In the genomic region with DNA sequence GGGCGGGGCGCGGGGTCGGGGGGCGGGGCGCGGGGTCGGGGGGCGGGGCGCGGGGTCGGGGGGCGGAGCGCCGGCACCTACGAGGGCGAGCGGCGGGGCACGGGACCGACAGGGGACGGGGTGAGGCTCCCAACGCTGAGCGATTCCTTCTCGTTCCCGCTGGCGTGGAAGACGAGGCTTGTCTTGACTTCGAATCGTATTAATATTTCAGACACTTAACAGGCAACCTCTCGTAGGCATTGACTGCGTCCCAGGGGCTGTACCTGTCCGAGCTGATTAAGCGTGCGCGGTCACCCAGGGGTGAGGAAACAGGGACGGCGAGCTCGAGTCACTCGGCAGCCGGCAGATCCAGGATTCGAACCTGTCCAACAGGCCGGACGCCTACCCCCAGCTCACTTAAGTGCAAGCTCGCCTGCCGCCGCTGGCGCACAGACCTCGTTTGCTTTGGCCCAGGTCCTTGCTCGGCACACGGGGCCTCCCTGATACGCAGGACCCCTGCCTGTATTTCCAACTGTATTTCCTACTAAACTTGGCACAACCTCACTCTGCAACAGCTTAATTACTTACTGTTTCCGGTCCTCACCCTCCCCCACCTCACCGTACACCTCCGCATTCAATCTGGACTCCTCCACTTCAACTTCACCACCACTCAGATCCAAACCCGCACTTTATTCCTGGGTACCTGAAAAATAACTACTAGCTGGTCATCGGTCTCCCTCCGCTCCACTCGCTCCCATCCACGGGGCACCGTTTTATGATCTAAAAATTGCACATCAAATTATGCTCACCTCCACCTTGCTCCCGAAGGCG, we compare ENCODE assay signal across 1 cellular context.
TF ChIP-seq lines count a peak whose summit lies in the region.

No MANE protein-coding gene starts in this region.

TF ChIP-seq in HEK293, 187 proteins besides CTCF, POLR2A, EP300 and RAD21 (continued from another document):
- TF ChIP-seq GLI2 (tag by site-specific recombination; IDR thresholded peaks at IDR 0.05; ENCODE audit: borderline replicate concordance, low read depth) (no peak), ZNF354C (tag by site-specific recombination; IDR thresholded peaks at IDR 0.05; ENCODE audit: borderline replicate concordance, low read depth) (no peak), ZNF600 (tag by site-specific recombination; IDR thresholded peaks at IDR 0.05) (0 out of 2 replicates have a peak, but pooled peaks have one; percentile 26), GLIS1 (tag by site-specific recombination; IDR thresholded peaks at IDR 0.05) (peak; percentile 34; the same call in 1 of the 2 replicates), KLF9 (tag by site-specific recombination; IDR thresholded peaks at IDR 0.05; ENCODE audit: low read depth) (peak; percentile 13; the same call in 1 of the 2 replicates), ZNF747 (tag by site-specific recombination; IDR thresholded peaks at IDR 0.05) (no peak), ZNF426 (tag by site-specific recombination; IDR thresholded peaks at IDR 0.05) (no peak), ZNF626 (tag by site-specific recombination; IDR thresholded peaks at IDR 0.05) (no peak), SCRT2 (tag by site-specific recombination; IDR thresholded peaks at IDR 0.05) (peak; percentile 66), ZNF544 (tag by site-specific recombination; IDR thresholded peaks at IDR 0.05) (no peak), ZXDB (tag by site-specific recombination; IDR thresholded peaks at IDR 0.05) (peak; percentile 93), EGR2 (tag by site-specific recombination; IDR thresholded peaks at IDR 0.05; ENCODE audit: low read depth) (peak; percentile 23; the same call in 1 of the 2 replicates), ZBTB48 (tag by site-specific recombination; IDR thresholded peaks at IDR 0.05) (0 out of 2 replicates have a peak, but pooled peaks have one; percentile 27)
- TF ChIP-seq, protein P1, sequence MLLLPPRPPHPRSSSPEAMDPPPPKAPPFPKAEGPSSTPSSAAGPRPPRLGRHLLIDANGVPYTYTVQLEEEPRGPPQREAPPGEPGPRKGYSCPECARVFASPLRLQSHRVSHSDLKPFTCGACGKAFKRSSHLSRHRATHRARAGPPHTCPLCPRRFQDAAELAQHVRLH (tag by site-specific recombination; IDR thresholded peaks at IDR 0.05): peak; percentile 25; the same call in 1 of the 2 replicates
